In genomic region chr14:34029921-34030334, GRCh38 we compare ENCODE assay signal across 1 cellular context.
TF ChIP-seq lines count a peak whose summit lies in the region.

No MANE protein-coding gene starts in this region.

TF ChIP-seq in HEK293T, 16 proteins besides CTCF, POLR2A, EP300 and RAD21 (continued from another document):
- TF ChIP-seq BHLHE40 (IDR thresholded peaks at IDR 0.05; ENCODE audit: borderline replicate concordance), result no peak
